ENCODE assay signal across 13 cellular contexts in genomic region chr5:75847561-75848021, GRCh38.
DNase-seq lines count a peak whose midpoint lies in the region; ATAC-seq and TF ChIP-seq lines count a peak whose summit lies in the region.
"Had no signal": no experiment of that assay in that cellular context is flagged by ENCODE, and none has a peak within 500 bp of the region (broad histone marks: within the 10 kb centered on the region; RNA-seq: fewer than 3 reads in every experiment).

No MANE protein-coding gene starts in this region.

- H3K4me3 ChIP-seq in dorsolateral prefrontal cortex: no peak overlapping the region
- H3K4me3 ChIP-seq: coronary artery had no signal

- intact Hi-C loops in dorsolateral prefrontal cortex (cut with DNase I): no loop called here

- H3K27ac ChIP-seq in caudate nucleus (ENCODE audit: low read depth, low read length) (peak overlapping the region; percentile 14), dorsolateral prefrontal cortex (no peak overlapping the region), foreskin keratinocyte (no peak overlapping the region)
- H3K27ac ChIP-seq: coronary artery had no signal

- H3K27me3 ChIP-seq in dorsolateral prefrontal cortex: peaks cover 0 to 11% (median 0%) of the 10 kb centered on the region in 45 donors
- peaks cover 3% of the 10 kb centered on the region for H3K27me3 ChIP-seq in foreskin keratinocyte

- TF ChIP-seq CTCF in dorsolateral prefrontal cortex (IDR thresholded peaks at IDR 0.05 in 54 of 56, conservative IDR thresholded peaks at IDR 0.05 in 2 of 56; ENCODE audit: low read depth in 1 of 56, partially characterized antibody in 56 of 56) (no peak), foreskin keratinocyte (conservative IDR thresholded peaks at IDR 0.05) (no peak)

- ATAC-seq in GM18873 (IDR thresholded peaks at IDR 0.05; ENCODE audit: low FRiP score, unreplicated experiment) (peak; percentile 90), HG02588 (IDR thresholded peaks at IDR 0.05; ENCODE audit: unreplicated experiment) (peak; percentile 92), HG03457 (IDR thresholded peaks at IDR 0.05; ENCODE audit: unreplicated experiment) (peak; percentile 88), foreskin keratinocyte (no peak)
- ATAC-seq: activated T-cell treated with anti-CD3 and anti-CD28 coated beads, Interleukin-2, amount 50 U/mL, for 4 hours had no signal

- no peaks in the 10 kb centered on the region for H3K4me1 ChIP-seq in foreskin keratinocyte

- no peak for DNase-seq in caudate nucleus (lab: John Stamatoyannopoulos, UW)
- DNase-seq in activated CD4-positive, alpha-beta T cell treated with anti-CD3 and anti-CD28 coated beads, Interleukin-2, amount 50 U/mL, for 48 hours: no peak
- no peak for DNase-seq in dorsolateral prefrontal cortex
- no peak for DNase-seq in NCI-H524 treated with DMSO at 0.1 percent for 48 hours (lab: John Stamatoyannopoulos, UW)
- no peak for DNase-seq in foreskin keratinocyte
- DNase-seq: activated T-cell treated with anti-CD3 and anti-CD28 coated beads, Interleukin-2, amount 50 U/mL, for 4 hours; NCI-H2107; nephron progenitor cell; stimulated activated CD4-positive, alpha-beta T cell treated with anti-CD3 and anti-CD28 coated beads, Interleukin-2, amount 100 ng/mL, for 48 hours had no signal
